ENCODE assay signal across 10 cellular contexts in genomic region chr4:99300934-99301333, GRCh38. TPM values are rescaled to one million over a fixed set of nuclear protein-coding genes. Genes with fewer than 3 reads are reported as not detected.
DNase-seq lines count a peak whose midpoint lies in the region; FAIRE-seq and TF ChIP-seq lines count a peak whose summit lies in the region.
"Had no signal": no experiment of that assay in that cellular context is flagged by ENCODE, and none has a peak within 500 bp of the region (broad histone marks: within the 10 kb centered on the region; RNA-seq: fewer than 3 reads in every experiment).

No MANE protein-coding gene starts in this region.

- peaks cover 26% of the 10 kb centered on the region for H3K4me1 Mint-ChIP-seq in osteocyte (ENCODE audit: unreplicated experiment)
- no peaks in the 10 kb centered on the region for H3K4me1 Mint-ChIP-seq in activated T-helper 2 cell treated with anti-CD3 and anti-CD28 coated beads, Interferon-gamma antibody, Interleukin-2, Interleukin-4, amounts not matched to agents 10 μg/mL and 5 μg/mL and 100 μg/mL, durations not matched to agents 14 hours and 24 hours and 36 hours (ENCODE audit: low read depth)
- H3K4me1 Mint-ChIP-seq: neural crest cell had no signal

- H3K27ac ChIP-seq in effector memory CD4-positive, alpha-beta T cell (ENCODE audit: insufficient read depth, low read length, poor library complexity, severe bottlenecking) = no peak overlapping the region
- H3K27ac ChIP-seq: SJSA1 had no signal

- peak; percentile 52 for DNase-seq in COR-L47 (lab: John Stamatoyannopoulos, UW)
- peak; percentile 76 for DNase-seq in NCI-H69 (lab: John Stamatoyannopoulos, UW)
- DNase-seq in fibroblast of pulmonary artery (ENCODE audit: low read depth) = peak; percentile 99
- DNase-seq in osteocyte (ENCODE audit: extremely low spot score, unreplicated experiment) = peak; percentile 88
- DNase-seq in D721Med (ENCODE audit: insufficient read length, low spot score) = no peak
- DNase-seq in activated CD4-positive, alpha-beta T cell treated with anti-CD3 and anti-CD28 coated beads, Interleukin-2, amount 50 U/mL, for 1 hour = no peak
- DNase-seq in effector memory CD4-positive, alpha-beta T cell = no peak
- no peak for DNase-seq in activated T-helper 2 cell treated with anti-CD3 and anti-CD28 coated beads, Interferon-gamma antibody, Interleukin-2, Interleukin-4, amounts not matched to agents 10 μg/mL and 5 μg/mL and 100 μg/mL, durations not matched to agents 14 hours and 24 hours and 36 hours (ENCODE audit: low spot score)

- intact Hi-C loops in activated T-helper 2 cell treated with anti-CD3 and anti-CD28 coated beads, Interferon-gamma antibody, Interleukin-2, Interleukin-4, amounts not matched to agents 10 μg/mL and 5 μg/mL and 100 μg/mL, durations not matched to agents 14 hours and 24 hours and 36 hours (cut with micrococcal nuclease) = no loop called here

- no peak for TF ChIP-seq CTCF in fibroblast of pulmonary artery (IDR thresholded peaks at IDR 0.05; ENCODE audit: low read length, missing control alignments)
- no peak for TF ChIP-seq CTCF in osteocyte (IDR thresholded peaks at IDR 0.05)
- no peak for TF ChIP-seq CTCF in D721Med (IDR thresholded peaks at IDR 0.05; ENCODE audit: insufficient read depth, missing control alignments)

- H3K27me3 Mint-ChIP-seq in osteocyte (ENCODE audit: unreplicated experiment) = no peaks in the 10 kb centered on the region
- H3K27me3 Mint-ChIP-seq in activated T-helper 2 cell treated with anti-CD3 and anti-CD28 coated beads, Interferon-gamma antibody, Interleukin-2, Interleukin-4, amounts not matched to agents 10 μg/mL and 5 μg/mL and 100 μg/mL, durations not matched to agents 14 hours and 24 hours and 36 hours (ENCODE audit: low read depth) = no peaks in the 10 kb centered on the region

- H3K27ac Mint-ChIP-seq in osteocyte (ENCODE audit: unreplicated experiment) = peak overlapping the region; percentile 90
- H3K27ac Mint-ChIP-seq in activated T-helper 2 cell treated with anti-CD3 and anti-CD28 coated beads, Interferon-gamma antibody, Interleukin-2, Interleukin-4, amounts not matched to agents 10 μg/mL and 5 μg/mL and 100 μg/mL, durations not matched to agents 14 hours and 24 hours and 36 hours = no peak overlapping the region

- FAIRE-seq in D721Med (lab: Jason Lieb, UNC) = no peak

- H3K9me3 Mint-ChIP-seq in osteocyte (ENCODE audit: unreplicated experiment) = peaks cover 37% of the 10 kb centered on the region
- H3K9me3 Mint-ChIP-seq in activated T-helper 2 cell treated with anti-CD3 and anti-CD28 coated beads, Interferon-gamma antibody, Interleukin-2, Interleukin-4, amounts not matched to agents 10 μg/mL and 5 μg/mL and 100 μg/mL, durations not matched to agents 14 hours and 24 hours and 36 hours = peaks cover 4% of the 10 kb centered on the region

- peaks cover 11% of the 10 kb centered on the region for H3K36me3 Mint-ChIP-seq in osteocyte (ENCODE audit: unreplicated experiment)
- H3K36me3 Mint-ChIP-seq in activated T-helper 2 cell treated with anti-CD3 and anti-CD28 coated beads, Interferon-gamma antibody, Interleukin-2, Interleukin-4, amounts not matched to agents 10 μg/mL and 5 μg/mL and 100 μg/mL, durations not matched to agents 14 hours and 24 hours and 36 hours (ENCODE audit: low read depth) = no peaks in the 10 kb centered on the region

- H3K4me3 Mint-ChIP-seq in osteocyte (ENCODE audit: unreplicated experiment) = peak overlapping the region; percentile 5
- H3K4me3 Mint-ChIP-seq in activated T-helper 2 cell treated with anti-CD3 and anti-CD28 coated beads, Interferon-gamma antibody, Interleukin-2, Interleukin-4, amounts not matched to agents 10 μg/mL and 5 μg/mL and 100 μg/mL, durations not matched to agents 14 hours and 24 hours and 36 hours (ENCODE audit: low read depth) = no peak overlapping the region
- H3K4me3 Mint-ChIP-seq: neural crest cell had no signal

- no peaks in the 10 kb centered on the region for H3K36me3 ChIP-seq in effector memory CD4-positive, alpha-beta T cell (ENCODE audit: control insufficient read depth, insufficient read depth, low read length)
- H3K36me3 ChIP-seq: SJSA1 had no signal

- no peaks in the 10 kb centered on the region for H3K27me3 ChIP-seq in effector memory CD4-positive, alpha-beta T cell (replicated peaks; ENCODE audit: control insufficient read depth, insufficient read depth, low read length, poor library complexity, severe bottlenecking)
- H3K27me3 ChIP-seq: SJSA1 had no signal

- H3K4me1 ChIP-seq in effector memory CD4-positive, alpha-beta T cell (ENCODE audit: control insufficient read depth, insufficient read depth, low read length, poor library complexity, severe bottlenecking) = no peaks in the 10 kb centered on the region
- H3K4me1 ChIP-seq: SJSA1 had no signal

- H3K9me3 ChIP-seq in effector memory CD4-positive, alpha-beta T cell (ENCODE audit: control insufficient read depth, low read length) = no peaks in the 10 kb centered on the region
- H3K9me3 ChIP-seq: SJSA1 had no signal

- no peak overlapping the region for H3K4me3 ChIP-seq in fibroblast of pulmonary artery (replicated peaks; ENCODE audit: low read depth, low read length)
- no peak overlapping the region for H3K4me3 ChIP-seq in effector memory CD4-positive, alpha-beta T cell (ENCODE audit: insufficient read depth, low read depth, low read length, poor library complexity, severe bottlenecking)
- H3K4me3 ChIP-seq: SJSA1 had no signal

RNA-seq across cellular contexts. Expression of gene ADH1A, which starts 10.1 kb away (rescaled TPM):
- not detected in 2 replicates for total RNA-seq in osteocyte
- total RNA-seq in activated T-helper 2 cell treated with anti-CD3 and anti-CD28 coated beads, Interferon-gamma antibody, Interleukin-2, Interleukin-4, amounts not matched to agents 10 μg/mL and 5 μg/mL and 100 μg/mL, durations not matched to agents 14 hours and 24 hours and 36 hours = not detected in 2 replicates
- total RNA-seq: neural crest cell, SJSA1 had no signal

RNA-seq across cellular contexts. Expression of gene ADH1B, which starts 20.3 kb away (rescaled TPM):
- total RNA-seq in osteocyte = 5.7 and 8.8 TPM in 2 replicates
- total RNA-seq in activated T-helper 2 cell treated with anti-CD3 and anti-CD28 coated beads, Interferon-gamma antibody, Interleukin-2, Interleukin-4, amounts not matched to agents 10 μg/mL and 5 μg/mL and 100 μg/mL, durations not matched to agents 14 hours and 24 hours and 36 hours = not detected in 2 replicates
- total RNA-seq: neural crest cell, SJSA1 had no signal

RNA-seq across cellular contexts. Expression of gene ADH1C, which starts 51.6 kb away (rescaled TPM):
- not detected in 2 replicates for total RNA-seq in osteocyte
- not detected in 2 replicates for total RNA-seq in activated T-helper 2 cell treated with anti-CD3 and anti-CD28 coated beads, Interferon-gamma antibody, Interleukin-2, Interleukin-4, amounts not matched to agents 10 μg/mL and 5 μg/mL and 100 μg/mL, durations not matched to agents 14 hours and 24 hours and 36 hours
- total RNA-seq: neural crest cell, SJSA1 had no signal

Comparison
In these comparisons a context has a peak if more than half of its experiments do, and no peak if none do; other contexts are left out.
1. DNase-seq: peak in COR-L47 (single experiment), NCI-H69 (single experiment), fibroblast of pulmonary artery (single experiment) and osteocyte (single experiment); none in D721Med (single experiment), activated CD4-positive, alpha-beta T cell treated with anti-CD3 and anti-CD28 coated beads, Interleukin-2, amount 50 U/mL, for 1 hour (single experiment), effector memory CD4-positive, alpha-beta T cell (0 of 3) and activated T-helper 2 cell treated with anti-CD3 and anti-CD28 coated beads, Interferon-gamma antibody, Interleukin-2, Interleukin-4, amounts not matched to agents 10 μg/mL and 5 μg/mL and 100 μg/mL, durations not matched to agents 14 hours and 24 hours and 36 hours (single experiment).